ENCODE assay signal across 8 cellular contexts in genomic region chr1:155002479-155003226, GRCh38. TPM values are rescaled to one million over a fixed set of nuclear protein-coding genes. Genes with fewer than 3 reads are reported as not detected.
A peak's percentile ranks its signal among the peaks of the same experiment; 100 is the strongest.
DNase-seq lines count a peak whose midpoint lies in the region; ATAC-seq, FAIRE-seq and TF ChIP-seq lines count a peak whose summit lies in the region.

Gene ZBTB7B, plus strand, starts transcription at chr1:155002802. Its CDS starts 11,859 bp downstream, at chr1:155014661.

- peak within 1 kb of the TSS; percentile 94 for H3K4me3 Mint-ChIP-seq in HFFc6
- peak within 1 kb of the TSS; percentile 89 to 95 (median 91) for H3K4me3 Mint-ChIP-seq in T-cell

- H3K36me3 Mint-ChIP-seq in HFFc6 (ENCODE audit: low read depth) (no peaks in the 10 kb centered on the region), T-cell (no peaks in the 10 kb centered on the region)

- H3K4me1 Mint-ChIP-seq in HFFc6 (ENCODE audit: low read depth) = peaks cover 37% of the 10 kb centered on the region
- peaks cover 53 to 60% (median 60%) of the 10 kb centered on the region in 3 donors for H3K4me1 Mint-ChIP-seq in T-cell

- no peak for FAIRE-seq in urothelium cell line (lab: Jason Lieb, UNC)

- POLR2A ChIA-PET in T-cell (lab: Charles Lee) = interaction anchor here (0.7 to 1.0 kb wide), 2 partner anchors 9 to 47 kb away, joined by 3 read pairs; partner anchors contain the start of gene PBXIP1 (in 1 of the 2)

- CTCF ChIA-PET in T-cell (lab: Charles Lee) = interaction anchor here (0.6 to 1.6 kb wide), 4 partner anchors 13 to 63 kb away, joined by 3 to 4 read pairs (median 3); no protein-coding TSS in a partner anchor

- H3K9me3 Mint-ChIP-seq in HFFc6 (no peaks in the 10 kb centered on the region), T-cell (no peaks in the 10 kb centered on the region)

- H3K27ac ChIP-seq in epithelial cell of prostate = peak within 1 kb of the TSS; percentile 98

- peak within 1 kb of the TSS; percentile 83 for H3K27ac Mint-ChIP-seq in HFFc6
- peak within 1 kb of the TSS; percentile 98 for H3K27ac Mint-ChIP-seq in T-cell

- H3K27me3 Mint-ChIP-seq in HFFc6 (ENCODE audit: insufficient read depth) = no peaks in the 10 kb centered on the region; the same call in 1 of the 2 replicates
- H3K27me3 Mint-ChIP-seq in T-cell = no peaks in the 10 kb centered on the region

- TF ChIP-seq CTCF in HFFc6 (IDR thresholded peaks at IDR 0.05) = no peak

- peak; percentile 76 for DNase-seq in COLO829 (ENCODE audit: low spot score)
- DNase-seq in HFFc6 = no peak
- peak in 1 of 34 experiments; percentile 22 for DNase-seq in T-cell
- no peak for DNase-seq in epithelial cell of prostate (ENCODE audit: low read depth, low spot score)
- DNase-seq in mucosa of gallbladder (ENCODE audit: low spot score) = no peak
- peak; percentile 67 for DNase-seq in urothelium cell line (ENCODE audit: low spot score)
- DNase-seq in CD1c-positive myeloid dendritic cell (ENCODE audit: extremely low spot score) = no peak

- ATAC-seq in T-cell (replicated peaks in 1 of 4) (peak; percentile 1 to 6 (median 4)), GM18511 (IDR thresholded peaks at IDR 0.05; ENCODE audit: unreplicated experiment) (no peak)

RNA-seq across cellular contexts. Expression of gene ZBTB7B, which starts in this region (rescaled TPM):
- 10 to 100 TPM; 31.1 to 37.1 (median 34.1) TPM for total RNA-seq in HFFc6 (2021; fragmentation: NEBNext Ultra II Directional; extraction: Animal tissue kit (Norgen Biotek cat#: 25700))
- 10 to 100 TPM; 39.6 to 68.4 (median 51.7) TPM for total RNA-seq in T-cell
- 122 TPM for total RNA-seq in mucosa of gallbladder

Comparison
In these comparisons a context has a peak if more than half of its experiments do, and no peak if none do; other contexts are left out.
1. DNase-seq: peak in COLO829 (single experiment) and urothelium cell line (single experiment); none in HFFc6 (single experiment), epithelial cell of prostate (single experiment), mucosa of gallbladder (single experiment) and CD1c-positive myeloid dendritic cell (single experiment).